In the genomic region with DNA sequence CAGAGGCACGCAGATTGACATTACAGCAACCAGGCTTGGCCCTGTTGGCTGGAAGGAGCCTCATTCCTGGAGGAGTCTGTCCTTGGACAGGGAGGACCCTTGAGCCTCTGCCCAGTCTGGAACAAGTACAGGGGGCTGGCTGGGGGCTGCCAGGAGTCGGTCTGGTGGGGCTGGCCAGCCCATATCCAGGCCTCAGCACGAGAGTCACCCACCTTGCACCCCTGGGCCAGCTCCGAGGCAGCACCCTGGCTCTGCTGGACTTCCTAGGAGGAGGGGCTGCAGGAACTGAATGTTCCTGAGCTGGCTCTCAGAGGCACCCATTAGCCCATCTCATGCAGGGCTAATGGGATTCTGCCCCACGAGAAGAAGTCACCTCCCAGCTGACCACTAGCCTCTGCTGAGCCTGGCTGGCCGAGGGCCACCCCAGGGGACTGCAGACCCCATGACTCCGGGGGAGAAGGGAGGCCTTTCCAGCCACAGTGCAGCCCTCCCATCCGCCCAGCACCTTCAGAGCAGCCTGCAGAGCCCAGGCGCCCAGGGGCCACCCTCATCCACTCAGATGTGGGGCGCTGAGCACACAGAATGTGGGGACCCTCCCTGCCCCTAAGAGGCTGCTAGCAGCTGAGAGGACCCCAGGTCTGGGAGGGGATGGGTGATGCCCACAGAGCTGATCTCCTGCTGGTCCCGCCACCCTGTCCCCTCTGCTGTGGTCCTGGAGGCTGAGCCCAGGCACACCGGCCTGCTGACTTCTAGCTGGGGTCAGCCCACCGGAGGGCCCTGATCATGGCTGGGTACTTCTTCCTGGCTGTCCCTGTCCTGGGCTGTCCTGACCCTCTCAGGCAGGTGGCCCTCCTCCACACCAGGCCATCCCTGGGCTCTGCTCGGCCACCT, we compare ENCODE assay signal across 22 cellular contexts. TPM values are rescaled to one million over a fixed set of nuclear protein-coding genes. Genes with fewer than 3 reads are reported as not detected.
A peak's percentile ranks its signal among the peaks of the same experiment; 100 is the strongest.
DNase-seq lines count a peak whose midpoint lies in the region; ATAC-seq and TF ChIP-seq lines count a peak whose summit lies in the region.
"Had no signal": no experiment of that assay in that cellular context is flagged by ENCODE, and none has a peak within 500 bp of the region (broad histone marks: within the 10 kb centered on the region; RNA-seq: fewer than 3 reads in every experiment).

No MANE protein-coding gene starts in this region.

- DNase-seq in activated effector memory CD4-positive, alpha-beta T cell treated with anti-CD3 and anti-CD28 coated beads, Interleukin-2, amount 50 U/mL, for 16 hours = peak; percentile 53
- no peak for DNase-seq in activated effector memory CD4-positive, alpha-beta T cell treated with Interleukin-2 at 50 U/mL for 16 hours
- peak; percentile 7 for DNase-seq in WTC11 (ENCODE audit: low spot score)
- peak; percentile 34 for DNase-seq in lower lobe of right lung
- DNase-seq in tibial artery = peak; percentile 14 to 59
- DNase-seq in middle frontal gyrus (ENCODE audit: extremely low spot score, low spot score) = no peak
- DNase-seq in AML-193 (lab: John Stamatoyannopoulos, UW) = no peak
- DNase-seq: activated T-cell treated with anti-CD3 and anti-CD28 coated beads, Interleukin-2, amount 50 U/mL, for 72 hours; naive B cell; NCI-H1694; NCI-H2171 treated with DMSO at 0.1 percent for 48 hours; NCI-H526; RPMI8226; stimulated activated CD4-positive, alpha-beta T cell treated with anti-CD3 and anti-CD28 coated beads, Interleukin-1b, Interleukin-23, amount 100 ng/mL, for 48 hours; T1000 had no signal

- no peak for ATAC-seq in WTC11
- ATAC-seq in lower lobe of right lung = no peak
- ATAC-seq in HG03460 (IDR thresholded peaks at IDR 0.05; ENCODE audit: unreplicated experiment) = no peak
- ATAC-seq: A549; activated naive CD4-positive, alpha-beta T cell treated with anti-CD3 and anti-CD28 coated beads, Interleukin-2, amount 50 U/mL, for 72 hours; activated T-cell treated with anti-CD3 and anti-CD28 coated beads, Interleukin-2, amount 50 U/mL, for 72 hours; gastroesophageal sphincter had no signal

- H3K4me1 ChIP-seq in lower lobe of right lung = peaks cover 40% of the 10 kb centered on the region
- H3K4me1 ChIP-seq in tibial artery = peaks cover 19 to 38% (median 34%) of the 10 kb centered on the region in 4 donors

- H3K9me3 Mint-ChIP-seq in WTC11 = no peaks in the 10 kb centered on the region
- H3K9me3 Mint-ChIP-seq: activated naive CD4-positive, alpha-beta T cell treated with anti-CD3 and anti-CD28 coated beads, Interleukin-2, amount 50 U/mL, for 72 hours; activated T-cell treated with anti-CD3 and anti-CD28 coated beads, Interleukin-2, amount 50 U/mL, for 72 hours; memory B cell; naive B cell had no signal

- no peaks in the 10 kb centered on the region for H3K36me3 ChIP-seq in lower lobe of right lung
- H3K36me3 ChIP-seq in tibial artery = no peaks in the 10 kb centered on the region
- H3K36me3 ChIP-seq: BLaER1 treated with 17β-estradiol and CSF1 and Interleukin-3, amounts not matched to agents 10 nM and 100 nM; gastroesophageal sphincter had no signal

- H3K4me3 Mint-ChIP-seq in WTC11 = no peak overlapping the region
- H3K4me3 Mint-ChIP-seq: activated T-cell treated with anti-CD3 and anti-CD28 coated beads, Interleukin-2, amount 50 U/mL, for 72 hours; memory B cell had no signal

- H3K36me3 Mint-ChIP-seq in WTC11 = no peaks in the 10 kb centered on the region
- H3K36me3 Mint-ChIP-seq: activated naive CD4-positive, alpha-beta T cell treated with anti-CD3 and anti-CD28 coated beads, Interleukin-2, amount 50 U/mL, for 72 hours; memory B cell; naive B cell had no signal

- intact Hi-C loops in lower lobe of right lung (cut with DNase I) (no loop called here), tibial artery (cut with DNase I; ENCODE audit: low total_unique reads) (no loop called here)

- H3K4me3 ChIP-seq in lower lobe of right lung (no peak overlapping the region), tibial artery (no peak overlapping the region)
- H3K4me3 ChIP-seq: A549; BLaER1 treated with 17β-estradiol and CSF1 and Interleukin-3, amounts not matched to agents 10 nM and 100 nM; gastroesophageal sphincter had no signal

- H3K27ac ChIP-seq in lower lobe of right lung (no peak overlapping the region), tibial artery (no peak overlapping the region)
- H3K27ac ChIP-seq: A549; BLaER1 treated with 17β-estradiol and CSF1 and Interleukin-3, amounts not matched to agents 10 nM and 100 nM; parathyroid adenoma had no signal

- peaks cover 4% of the 10 kb centered on the region for H3K27me3 ChIP-seq in lower lobe of right lung (ENCODE audit: low read depth)
- peaks cover 0 to 5% of the 10 kb centered on the region in 2 donors for H3K27me3 ChIP-seq in tibial artery
- H3K27me3 ChIP-seq: gastroesophageal sphincter had no signal

- H3K27me3 Mint-ChIP-seq in WTC11 (ENCODE audit: low read depth) = peaks cover 38% of the 10 kb centered on the region

- H3K4me1 Mint-ChIP-seq in WTC11 = peaks cover 16% of the 10 kb centered on the region
- H3K4me1 Mint-ChIP-seq: memory B cell had no signal

- TF ChIP-seq CTCF in WTC11 (IDR thresholded peaks at IDR 0.05) (no peak), lower lobe of right lung (IDR thresholded peaks at IDR 0.05) (no peak), tibial artery (IDR thresholded peaks at IDR 0.05) (no peak)

- CTCF ChIA-PET in WTC11 (lab: Charles Lee) = interaction anchor here (0.9 kb wide), 1 partner anchor 132 kb away, joined by 4 read pairs; no protein-coding TSS in a partner anchor

- H3K27ac Mint-ChIP-seq in WTC11 = no peak overlapping the region
- H3K27ac Mint-ChIP-seq: activated T-cell treated with anti-CD3 and anti-CD28 coated beads, Interleukin-2, amount 50 U/mL, for 72 hours; memory B cell had no signal

- H3K9me3 ChIP-seq in lower lobe of right lung (no peaks in the 10 kb centered on the region), tibial artery (no peaks in the 10 kb centered on the region)
- H3K9me3 ChIP-seq: A549; BLaER1 treated with 17β-estradiol and CSF1 and Interleukin-3, amounts not matched to agents 10 nM and 100 nM; gastroesophageal sphincter had no signal

- POLR2A ChIA-PET in WTC11 (lab: Charles Lee) = no interaction called here

TF ChIP-seq in WTC11, 78 proteins besides CTCF, POLR2A, EP300 and RAD21 (continues in another document):
- no peak for TF ChIP-seq NFYB (CRISPR knock-in tag; conservative IDR thresholded peaks at IDR 0.05; ENCODE audit: low read depth)
- TF ChIP-seq, protein P1, sequence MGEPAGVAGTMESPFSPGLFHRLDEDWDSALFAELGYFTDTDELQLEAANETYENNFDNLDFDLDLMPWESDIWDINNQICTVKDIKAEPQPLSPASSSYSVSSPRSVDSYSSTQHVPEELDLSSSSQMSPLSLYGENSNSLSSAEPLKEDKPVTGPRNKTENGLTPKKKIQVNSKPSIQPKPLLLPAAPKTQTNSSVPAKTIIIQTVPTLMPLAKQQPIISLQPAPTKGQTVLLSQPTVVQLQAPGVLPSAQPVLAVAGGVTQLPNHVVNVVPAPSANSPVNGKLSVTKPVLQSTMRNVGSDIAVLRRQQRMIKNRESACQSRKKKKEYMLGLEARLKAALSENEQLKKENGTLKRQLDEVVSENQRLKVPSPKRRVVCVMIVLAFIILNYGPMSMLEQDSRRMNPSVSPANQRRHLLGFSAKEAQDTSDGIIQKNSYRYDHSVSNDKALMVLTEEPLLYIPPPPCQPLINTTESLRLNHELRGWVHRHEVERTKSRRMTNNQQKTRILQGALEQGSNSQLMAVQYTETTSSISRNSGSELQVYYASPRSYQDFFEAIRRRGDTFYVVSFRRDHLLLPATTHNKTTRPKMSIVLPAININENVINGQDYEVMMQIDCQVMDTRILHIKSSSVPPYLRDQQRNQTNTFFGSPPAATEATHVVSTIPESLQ (CRISPR knock-in tag; IDR thresholded peaks at IDR 0.05) = no peak
- no peak for TF ChIP-seq FOXJ3 (CRISPR knock-in tag; IDR thresholded peaks at IDR 0.05; ENCODE audit: borderline replicate concordance)
- TF ChIP-seq ZNF416 (CRISPR knock-in tag; IDR thresholded peaks at IDR 0.05) = no peak
- TF ChIP-seq ZNF396 (CRISPR knock-in tag; IDR thresholded peaks at IDR 0.05; ENCODE audit: borderline replicate concordance) = no peak
- no peak for TF ChIP-seq CREM (CRISPR knock-in tag; IDR thresholded peaks at IDR 0.05)
- TF ChIP-seq, protein P2, sequence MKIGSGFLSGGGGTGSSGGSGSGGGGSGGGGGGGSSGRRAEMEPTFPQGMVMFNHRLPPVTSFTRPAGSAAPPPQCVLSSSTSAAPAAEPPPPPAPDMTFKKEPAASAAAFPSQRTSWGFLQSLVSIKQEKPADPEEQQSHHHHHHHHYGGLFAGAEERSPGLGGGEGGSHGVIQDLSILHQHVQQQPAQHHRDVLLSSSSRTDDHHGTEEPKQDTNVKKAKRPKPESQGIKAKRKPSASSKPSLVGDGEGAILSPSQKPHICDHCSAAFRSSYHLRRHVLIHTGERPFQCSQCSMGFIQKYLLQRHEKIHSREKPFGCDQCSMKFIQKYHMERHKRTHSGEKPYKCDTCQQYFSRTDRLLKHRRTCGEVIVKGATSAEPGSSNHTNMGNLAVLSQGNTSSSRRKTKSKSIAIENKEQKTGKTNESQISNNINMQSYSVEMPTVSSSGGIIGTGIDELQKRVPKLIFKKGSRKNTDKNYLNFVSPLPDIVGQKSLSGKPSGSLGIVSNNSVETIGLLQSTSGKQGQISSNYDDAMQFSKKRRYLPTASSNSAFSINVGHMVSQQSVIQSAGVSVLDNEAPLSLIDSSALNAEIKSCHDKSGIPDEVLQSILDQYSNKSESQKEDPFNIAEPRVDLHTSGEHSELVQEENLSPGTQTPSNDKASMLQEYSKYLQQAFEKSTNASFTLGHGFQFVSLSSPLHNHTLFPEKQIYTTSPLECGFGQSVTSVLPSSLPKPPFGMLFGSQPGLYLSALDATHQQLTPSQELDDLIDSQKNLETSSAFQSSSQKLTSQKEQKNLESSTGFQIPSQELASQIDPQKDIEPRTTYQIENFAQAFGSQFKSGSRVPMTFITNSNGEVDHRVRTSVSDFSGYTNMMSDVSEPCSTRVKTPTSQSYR (CRISPR knock-in tag; IDR thresholded peaks at IDR 0.05) = no peak

RNA-seq across cellular contexts. Expression of a gene that starts 14.8 kb away (rescaled TPM):
- 20.0 to 22.1 TPM (median 21.5 TPM) in 3 replicates for total RNA-seq in WTC11 (2021)
- total RNA-seq in lower lobe of right lung = 34.1 TPM

Comparison
In these comparisons a context has a peak if more than half of its experiments do, and no peak if none do; other contexts are left out.
1. DNase-seq: peak in activated effector memory CD4-positive, alpha-beta T cell treated with anti-CD3 and anti-CD28 coated beads, Interleukin-2, amount 50 U/mL, for 16 hours (single experiment), WTC11 (single experiment), lower lobe of right lung (single experiment) and tibial artery (2 of 2); none in activated effector memory CD4-positive, alpha-beta T cell treated with Interleukin-2 at 50 U/mL for 16 hours (single experiment), middle frontal gyrus (single experiment) and AML-193 (0 of 2).